Comparison of ENCODE assay signal across 8 cellular contexts in the genomic region with DNA sequence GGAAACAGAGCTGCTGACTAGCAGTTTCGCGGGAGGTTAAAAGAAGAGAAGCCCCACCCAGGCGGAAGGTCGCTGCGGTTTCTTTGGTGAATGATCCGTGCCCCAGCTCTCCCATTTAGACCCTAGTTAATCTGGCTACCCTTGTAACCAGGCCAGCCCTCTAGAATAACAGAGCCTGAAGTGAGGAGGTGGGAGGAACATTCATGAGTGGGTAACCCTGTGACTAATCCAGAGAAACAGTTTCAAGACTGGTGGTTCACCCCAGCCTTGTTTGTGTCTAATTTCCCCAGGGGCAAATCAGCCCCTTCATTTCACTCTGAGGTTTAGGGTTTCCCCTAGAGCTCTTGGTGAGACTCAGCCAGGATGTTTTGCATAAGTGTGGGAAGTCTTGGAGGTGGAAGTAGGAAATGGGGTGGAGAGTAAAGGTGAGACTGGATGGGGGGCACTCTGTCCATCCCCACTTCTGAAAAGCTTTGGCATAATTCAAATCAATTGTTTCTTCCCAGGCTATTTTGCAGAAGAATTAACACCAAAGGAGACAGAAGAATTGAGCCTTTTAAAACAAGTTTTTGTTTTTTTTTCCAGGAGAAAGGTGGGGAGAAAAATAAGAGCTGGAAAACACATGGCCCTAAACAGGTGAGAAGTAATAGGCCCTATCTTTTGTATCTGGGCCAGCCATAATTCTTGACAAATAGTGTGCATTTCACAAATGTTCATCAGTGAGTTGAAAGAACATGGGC.
DNase-seq lines count a peak whose midpoint lies in the region; ATAC-seq and TF ChIP-seq lines count a peak whose summit lies in the region.

No MANE protein-coding gene starts in this region.

- peaks cover 71% of the 10 kb centered on the region for H3K4me1 Mint-ChIP-seq in CD14-positive monocyte
- peaks cover 94% of the 10 kb centered on the region for H3K4me1 Mint-ChIP-seq in activated CD4-positive, alpha-beta T cell treated with anti-CD3 and anti-CD28 coated beads, Interleukin-2, amount 10 ng/mL, durations not matched to agents 7 days and 5 days
- peaks cover 80% of the 10 kb centered on the region for H3K4me1 Mint-ChIP-seq in stimulated activated memory B cell treated with anti-CD40 and anti-IgM and Interleukin-4, amounts not matched to agents 10 μg/mL and 1 μg/mL and 100 μg/mL, for 72 hours

- H3K27ac Mint-ChIP-seq in CD14-positive monocyte, result peak overlapping the region; percentile 81 to 95 (median 87)
- peak overlapping the region; percentile 79 for H3K27ac Mint-ChIP-seq in activated CD4-positive, alpha-beta T cell treated with anti-CD3 and anti-CD28 coated beads, Interleukin-2, amount 10 ng/mL, durations not matched to agents 7 days and 5 days
- H3K27ac Mint-ChIP-seq in stimulated activated memory B cell treated with anti-CD40 and anti-IgM and Interleukin-4, amounts not matched to agents 10 μg/mL and 1 μg/mL and 100 μg/mL, for 72 hours, result peak overlapping the region; percentile 33

- peaks cover 7 to 16% (median 11%) of the 10 kb centered on the region in 7 donors for H3K9me3 Mint-ChIP-seq in CD14-positive monocyte
- peaks cover 33% of the 10 kb centered on the region for H3K9me3 Mint-ChIP-seq in activated CD4-positive, alpha-beta T cell treated with anti-CD3 and anti-CD28 coated beads, Interleukin-2, amount 10 ng/mL, durations not matched to agents 7 days and 5 days
- H3K9me3 Mint-ChIP-seq in stimulated activated memory B cell treated with anti-CD40 and anti-IgM and Interleukin-4, amounts not matched to agents 10 μg/mL and 1 μg/mL and 100 μg/mL, for 72 hours, result peaks cover 6% of the 10 kb centered on the region

- peak; percentile 62 for DNase-seq in CD14-positive monocyte (ENCODE audit: low spot score)
- peak; percentile 75 for DNase-seq in GM20000 (ENCODE audit: low spot score)
- DNase-seq in activated CD4-positive, alpha-beta T cell treated with anti-CD3 and anti-CD28 coated beads, Interleukin-2, amount 10 ng/mL, durations not matched to agents 7 days and 5 days, result peak; percentile 90
- DNase-seq in foreskin keratinocyte, result no peak
- DNase-seq in iPS-NIHi11 (ENCODE audit: low spot score), result no peak
- no peak for DNase-seq in ovary

- no peaks in the 10 kb centered on the region for H3K9me3 ChIP-seq in ovary

- H3K36me3 Mint-ChIP-seq in CD14-positive monocyte, result peaks cover 22 to 23% of the 10 kb centered on the region in 2 donors
- peaks cover 43% of the 10 kb centered on the region for H3K36me3 Mint-ChIP-seq in activated CD4-positive, alpha-beta T cell treated with anti-CD3 and anti-CD28 coated beads, Interleukin-2, amount 10 ng/mL, durations not matched to agents 7 days and 5 days (ENCODE audit: low read depth)
- peaks cover 6% of the 10 kb centered on the region for H3K36me3 Mint-ChIP-seq in stimulated activated memory B cell treated with anti-CD40 and anti-IgM and Interleukin-4, amounts not matched to agents 10 μg/mL and 1 μg/mL and 100 μg/mL, for 72 hours

- no peak for TF ChIP-seq EP300 in ovary (IDR thresholded peaks at IDR 0.05)

- ATAC-seq in HG03575 (IDR thresholded peaks at IDR 0.05; ENCODE audit: extremely low read depth, insufficient number of reproducible peaks, low FRiP score, unreplicated experiment) (peak; percentile 72), foreskin keratinocyte (peak; percentile 38)
- ATAC-seq in stimulated activated memory B cell treated with anti-CD40 and anti-IgM and Interleukin-4, amounts not matched to agents 10 μg/mL and 1 μg/mL and 100 μg/mL, for 72 hours, result peak; percentile 96

- H3K4me1 ChIP-seq in foreskin keratinocyte, result peaks cover 8% of the 10 kb centered on the region
- H3K4me1 ChIP-seq in ovary (ENCODE audit: insufficient read depth), result no peaks in the 10 kb centered on the region

- H3K27me3 Mint-ChIP-seq in CD14-positive monocyte (ENCODE audit: low read depth in 3 of 3), result peaks cover 0 to 5% (median 3%) of the 10 kb centered on the region in 3 donors
- peaks cover 6% of the 10 kb centered on the region for H3K27me3 Mint-ChIP-seq in activated CD4-positive, alpha-beta T cell treated with anti-CD3 and anti-CD28 coated beads, Interleukin-2, amount 10 ng/mL, durations not matched to agents 7 days and 5 days
- H3K27me3 Mint-ChIP-seq in stimulated activated memory B cell treated with anti-CD40 and anti-IgM and Interleukin-4, amounts not matched to agents 10 μg/mL and 1 μg/mL and 100 μg/mL, for 72 hours, result no peaks in the 10 kb centered on the region

- no peak overlapping the region for H3K4me3 ChIP-seq in ovary

- TF ChIP-seq POLR2A in ovary (IDR thresholded peaks at IDR 0.05), result no peak

- no peak for TF ChIP-seq CTCF in CD14-positive monocyte (IDR thresholded peaks at IDR 0.05)
- no peak for TF ChIP-seq CTCF in GM20000 (IDR thresholded peaks at IDR 0.05; ENCODE audit: extremely low read depth, missing control alignments)
- no peak for TF ChIP-seq CTCF in foreskin keratinocyte (conservative IDR thresholded peaks at IDR 0.05)
- TF ChIP-seq CTCF in ovary (IDR thresholded peaks at IDR 0.05), result no peak

- H3K27ac ChIP-seq in foreskin keratinocyte (no peak overlapping the region), ovary (no peak overlapping the region)

- intact Hi-C loops in CD14-positive monocyte (cut with micrococcal nuclease), result no loop called here
- intact Hi-C loops in ovary (cut with DNase I), result no loop called here

- H3K4me3 Mint-ChIP-seq in CD14-positive monocyte, result peak overlapping the region in 1 of 2 donors; percentile 70
- peak overlapping the region; percentile 45 for H3K4me3 Mint-ChIP-seq in activated CD4-positive, alpha-beta T cell treated with anti-CD3 and anti-CD28 coated beads, Interleukin-2, amount 10 ng/mL, durations not matched to agents 7 days and 5 days
- peak overlapping the region; percentile 24 for H3K4me3 Mint-ChIP-seq in stimulated activated memory B cell treated with anti-CD40 and anti-IgM and Interleukin-4, amounts not matched to agents 10 μg/mL and 1 μg/mL and 100 μg/mL, for 72 hours

- H3K27me3 ChIP-seq in foreskin keratinocyte, result peaks cover 47% of the 10 kb centered on the region
- H3K27me3 ChIP-seq in ovary, result no peaks in the 10 kb centered on the region

- POLR2A ChIA-PET in activated CD4-positive, alpha-beta T cell treated with anti-CD3 and anti-CD28 coated beads, Interleukin-2, amount 10 ng/mL, durations not matched to agents 7 days and 5 days (lab: Charles Lee), result interaction anchor here (1.3 kb wide), 1 partner anchor 41 kb away, joined by 6 read pairs; no protein-coding TSS in a partner anchor

- H3K36me3 ChIP-seq in ovary, result no peaks in the 10 kb centered on the region

- CTCF ChIA-PET in activated CD4-positive, alpha-beta T cell treated with anti-CD3 and anti-CD28 coated beads, Interleukin-2, amount 10 ng/mL, durations not matched to agents 7 days and 5 days (lab: Charles Lee), result interaction anchor here (0.8 to 1.9 kb wide), 5 partner anchors 10 to 31 kb away, joined by 3 to 7 read pairs (median 4); no protein-coding TSS in a partner anchor

- WGBS in ovary, 3 donors, result 44 to 52% (median 47%) methylated on average over 6 of the region's 6 CpGs

Comparison
In these comparisons a context has a peak if more than half of its experiments do, and no peak if none do; other contexts are left out.
1. DNase-seq: peak in CD14-positive monocyte (single experiment), GM20000 (single experiment) and activated CD4-positive, alpha-beta T cell treated with anti-CD3 and anti-CD28 coated beads, Interleukin-2, amount 10 ng/mL, durations not matched to agents 7 days and 5 days (single experiment); none in foreskin keratinocyte (0 of 2), iPS-NIHi11 (single experiment) and ovary (0 of 5).
2. H3K27ac Mint-ChIP-seq: peak in every context shown above with its lines; median percentile 87 in CD14-positive monocyte; 79 in activated CD4-positive, alpha-beta T cell treated with anti-CD3 and anti-CD28 coated beads, Interleukin-2, amount 10 ng/mL, durations not matched to agents 7 days and 5 days; 33 in stimulated activated memory B cell treated with anti-CD40 and anti-IgM and Interleukin-4, amounts not matched to agents 10 μg/mL and 1 μg/mL and 100 μg/mL, for 72 hours.
3. ATAC-seq: peak in every context shown above with its lines; median percentile 96 in stimulated activated memory B cell treated with anti-CD40 and anti-IgM and Interleukin-4, amounts not matched to agents 10 μg/mL and 1 μg/mL and 100 μg/mL, for 72 hours; 72 in HG03575; 38 in foreskin keratinocyte.